10 cellular contexts compared by ENCODE assay signal in the genomic region with DNA sequence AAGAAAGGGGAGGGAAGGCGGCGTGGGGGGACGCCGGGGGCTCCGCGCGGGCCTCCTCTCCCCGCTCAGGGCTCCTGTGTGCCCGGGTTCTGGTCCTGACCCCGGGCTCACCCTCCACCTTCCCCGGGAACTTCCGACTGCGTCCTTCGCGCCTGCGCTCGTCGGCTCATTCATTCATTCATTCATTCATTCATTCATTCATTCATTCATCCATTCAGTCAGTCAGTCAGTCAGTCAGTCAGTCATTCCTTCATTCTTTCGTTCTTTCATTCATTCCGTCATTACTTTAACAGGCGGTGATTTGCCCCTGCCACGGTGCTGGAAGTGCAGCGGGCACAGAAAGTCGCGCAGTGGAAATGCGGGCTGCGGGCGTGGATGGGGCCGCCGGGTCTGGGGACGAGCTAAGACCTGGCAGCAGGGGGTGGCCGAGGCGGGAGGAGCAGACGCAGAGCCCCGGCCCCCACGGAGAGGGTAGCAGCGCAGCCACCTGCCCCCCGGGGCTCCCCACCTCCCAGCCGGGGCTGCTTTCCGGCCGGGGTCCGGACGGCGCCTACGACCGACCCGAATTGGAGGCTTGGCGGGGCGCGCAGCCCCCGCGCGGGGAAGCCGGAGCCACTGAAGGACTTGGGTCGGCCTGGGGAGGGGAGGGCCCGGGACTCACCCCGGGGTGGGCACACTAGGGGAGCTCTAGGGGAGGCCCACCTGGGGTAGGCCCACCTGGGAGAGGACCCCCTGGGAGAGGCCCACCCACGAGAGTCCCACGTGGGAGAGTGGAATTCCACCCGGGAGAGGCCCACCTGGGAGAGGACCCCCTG. TPM values are rescaled to one million over a fixed set of nuclear protein-coding genes. Genes with fewer than 3 reads are reported as not detected.
DNase-seq lines count a peak whose midpoint lies in the region; ATAC-seq, FAIRE-seq and TF ChIP-seq lines count a peak whose summit lies in the region.
"Had no signal": no experiment of that assay in that cellular context is flagged by ENCODE, and none has a peak within 500 bp of the region (broad histone marks: within the 10 kb centered on the region; RNA-seq: fewer than 3 reads in every experiment).

No MANE protein-coding gene starts in this region.

- TF ChIP-seq EP300 in A549 (IDR thresholded peaks at IDR 0.05), result no peak

- H2AFZ ChIP-seq in IMR-90 (replicated peaks; ENCODE audit: low read length, poor library complexity), result peak overlapping the region; percentile 77

- H3K23ac ChIP-seq in IMR-90 (ENCODE audit: low read depth, low read length), result no peak overlapping the region

- peak overlapping the region; percentile 96 for H3K4me2 ChIP-seq in A549
- peak overlapping the region; percentile 82 for H3K4me2 ChIP-seq in IMR-90 (ENCODE audit: low read depth, low read length)

- no TSS peak for BruUV-seq in IMR-90 (replicated peaks; lab: Mats Ljungman, UMichigan)

- POLR2A ChIA-PET in A549 (lab: Yijun Ruan, JAX), result no interaction called here
- POLR2A ChIA-PET in IMR-90 (lab: Charles Lee; ENCODE audit: unreplicated experiment), result no interaction called here
- POLR2A ChIA-PET in RWPE1 (lab: Yijun Ruan, JAX; ENCODE audit: low non-redundant PET), result no interaction called here

- H3K36me3 Mint-ChIP-seq in natural killer cell, result no peaks in the 10 kb centered on the region

- in situ Hi-C loops in IMR-90 (cut with MboI; ENCODE audit: low sequenced_read_pairs), result no loop called here

- no peak overlapping the region for H2BK15ac ChIP-seq in IMR-90 (ENCODE audit: low read depth, low read length)

- FAIRE-seq in A549 (lab: Jason Lieb, UNC), result no peak

- peak overlapping the region; percentile 84 for H3K4me3 Mint-ChIP-seq in natural killer cell

- H3K9me1 ChIP-seq in IMR-90 (ENCODE audit: insufficient read depth, low read length), result no peaks in the 10 kb centered on the region

- H3K4me1 Mint-ChIP-seq in natural killer cell, result peaks cover 5 to 6% of the 10 kb centered on the region in 2 donors

- no peaks in the 10 kb centered on the region for H3K9me3 ChIP-seq in A549
- no peaks in the 10 kb centered on the region for H3K9me3 ChIP-seq in IMR-90 (ENCODE audit: control insufficient read depth, insufficient read depth, low read length)
- no peaks in the 10 kb centered on the region for H3K9me3 ChIP-seq in esophagus (ENCODE audit: control insufficient read depth in 2 of 2, insufficient read depth in 1 of 2, low read depth in 1 of 2, low read length in 1 of 2)

- H3K27ac ChIP-seq in A549 (peak overlapping the region; percentile 78 to 87), IMR-90 (ENCODE audit: insufficient read depth, low read length) (no peak overlapping the region), esophagus (ENCODE audit: low read depth in 2 of 2, low read length in 1 of 2) (no peak overlapping the region), RWPE1 (no peak overlapping the region)

- no peaks in the 10 kb centered on the region for H3K9me3 Mint-ChIP-seq in natural killer cell

- no peak overlapping the region for H3K56ac ChIP-seq in IMR-90 (ENCODE audit: extremely low read depth, insufficient read depth, low read length)

- no peak for TF ChIP-seq RAD21 in A549 (conservative IDR thresholded peaks at IDR 0.05 in 1 of 2, IDR thresholded peaks at IDR 0.05 in 1 of 2)
- no peak for TF ChIP-seq RAD21 in IMR-90 (IDR thresholded peaks at IDR 0.05; ENCODE audit: low read length)

- no peaks in the 10 kb centered on the region for H3K4me1 ChIP-seq in A549
- peaks cover 3% of the 10 kb centered on the region; the same call in 1 of the 2 replicates for H3K4me1 ChIP-seq in IMR-90 (ENCODE audit: control insufficient read depth, insufficient read depth, low read length)
- H3K4me1 ChIP-seq in esophagus (ENCODE audit: control insufficient read depth in 2 of 2, insufficient read depth in 2 of 2, low read length in 1 of 2), result no peaks in the 10 kb centered on the region

- H2AK9ac ChIP-seq in IMR-90 (replicated peaks; ENCODE audit: low read depth, low read length, poor library complexity), result no peak overlapping the region

- no peak overlapping the region for H4K5ac ChIP-seq in IMR-90 (ENCODE audit: low read depth, low read length)

- no peaks in the 10 kb centered on the region for H3K79me1 ChIP-seq in IMR-90 (ENCODE audit: low read depth in 1 of 2, low read length in 2 of 2)

- no peaks in the 10 kb centered on the region for H4K20me1 ChIP-seq in IMR-90 (ENCODE audit: insufficient read depth, low read length)

- H3K9ac ChIP-seq in IMR-90 (ENCODE audit: low read depth, low read length), result peak overlapping the region; percentile 7; the same call in 1 of the 2 replicates

- H3K36me3 ChIP-seq in IMR-90 (ENCODE audit: control insufficient read depth, insufficient read depth, low read length) (no peaks in the 10 kb centered on the region), esophagus (ENCODE audit: control insufficient read depth in 2 of 2, insufficient read depth in 2 of 2, low read length in 1 of 2) (no peaks in the 10 kb centered on the region)

- H3K27me3 ChIP-seq in IMR-90 (ENCODE audit: control insufficient read depth, insufficient read depth, low read length), result peaks cover 2% of the 10 kb centered on the region
- peaks cover 0 to 3% of the 10 kb centered on the region in 2 donors for H3K27me3 ChIP-seq in esophagus (ENCODE audit: control insufficient read depth in 1 of 2, insufficient read depth in 2 of 2, low read length in 2 of 2)

- TF ChIP-seq POLR2A in A549 (IDR thresholded peaks at IDR 0.05; ENCODE audit: low read length) (no peak), IMR-90 (IDR thresholded peaks at IDR 0.05; ENCODE audit: low read depth, low read length) (no peak)

- H4K8ac ChIP-seq in IMR-90 (ENCODE audit: low read depth in 2 of 2, low read length in 2 of 2), result peak overlapping the region; percentile 26 to 70; a peak in 3 of 4 replicates

- H3K27me3 Mint-ChIP-seq in natural killer cell (ENCODE audit: low read depth in 2 of 2), result peaks cover 50 to 60% of the 10 kb centered on the region in 2 donors

- H3K4me3 ChIP-seq in A549 (peak overlapping the region; percentile 64), IMR-90 (ENCODE audit: insufficient read depth, low read depth, low read length) (peak overlapping the region; percentile 48), esophagus (ENCODE audit: low read depth in 1 of 2, low read length in 2 of 2) (peak overlapping the region; percentile 23 to 37)

- TF ChIP-seq CTCF in A549 (IDR thresholded peaks at IDR 0.05) (no peak), IMR-90 (conservative IDR thresholded peaks at IDR 0.05; ENCODE audit: low read depth, low read length) (no peak), natural killer cell (IDR thresholded peaks at IDR 0.05) (no peak), RWPE1 (conservative IDR thresholded peaks at IDR 0.05; ENCODE audit: low read depth) (no peak)

- peak; percentile 31 to 68 for DNase-seq in A549 (ENCODE audit: low read depth in 1 of 2, low spot score in 1 of 2)
- DNase-seq in IMR-90, result no peak
- DNase-seq in natural killer cell, result peak; percentile 12
- DNase-seq in RWPE1 (ENCODE audit: low spot score), result no peak
- DNase-seq in stimulated activated CD4-positive, alpha-beta T cell treated with anti-CD3 and anti-CD28 coated beads, Interleukin-4, amount 100 ng/mL, for 1 hour, result no peak
- DNase-seq in NCI-H2107 treated with DMSO at 0.1 percent for 48 hours (lab: John Stamatoyannopoulos, UW; ENCODE audit: unreplicated experiment), result no peak
- DNase-seq: activated CD4-positive, CD25-positive, alpha-beta regulatory T cell treated with anti-CD3 and anti-CD28 coated beads, Interleukin-2, amount 50 U/mL, for 72 hours had no signal

- H3K18ac ChIP-seq in IMR-90 (ENCODE audit: low read depth, low read length), result no peak overlapping the region

- dilution Hi-C loops in IMR-90 (cut with HindIII; ENCODE audit: low sequenced_read_pairs, unreplicated experiment), result no loop called here

- H2AK5ac ChIP-seq in IMR-90 (ENCODE audit: low read depth, low read length), result no peak overlapping the region

- no peak overlapping the region for H2BK20ac ChIP-seq in IMR-90 (ENCODE audit: low read depth, low read length)

- 44% methylated on average over 52 of the region's 60 CpGs for WGBS in A549 (ENCODE audit: missing lambda C conversion rate)
- 11% methylated on average over 23 of the region's 60 CpGs; no CpG with 5 or more reads in 1 of the 2 experiments for WGBS in IMR-90 (ENCODE audit: extremely low coverage in 2 of 2, insufficient read length in 1 of 2), 2 experiments
- 12 to 19% methylated on average over 42 to 60 of the region's 60 CpGs for WGBS in esophagus, 2 donors

- H2BK120ac ChIP-seq in IMR-90 (ENCODE audit: low read depth, low read length), result no peak overlapping the region

- no peak overlapping the region for H4K91ac ChIP-seq in IMR-90 (ENCODE audit: insufficient read depth, low read depth, low read length)

- intact Hi-C loops in IMR-90 (cut with micrococcal nuclease) (loop anchor here (5.0 kb wide), 1 partner anchor 291 kb away; no protein-coding TSS in a partner anchor), natural killer cell (cut with micrococcal nuclease) (no loop called here)

- H2BK5ac ChIP-seq in IMR-90 (ENCODE audit: low read depth, low read length, poor library complexity, severe bottlenecking), result no peak overlapping the region

- CTCF ChIA-PET in A549 (lab: Yijun Ruan, JAX) (interaction anchor here (1.1 to 3.4 kb wide), 4 partner anchors 109 to 288 kb away, joined by 3 to 28 read pairs (median 3); no protein-coding TSS in a partner anchor), IMR-90 (lab: Yijun Ruan, JAX) (no interaction called here), RWPE1 (lab: Yijun Ruan, JAX) (interaction anchor here (0.6 to 0.8 kb wide), 2 partner anchors 79 to 540 kb away, joined by 3 to 4 read pairs; no protein-coding TSS in a partner anchor)

- H3K14ac ChIP-seq in IMR-90 (replicated peaks; ENCODE audit: low read depth, low read length), result no peak overlapping the region

- peak overlapping the region in 1 of 2 donors; percentile 69 for H3K27ac Mint-ChIP-seq in natural killer cell

- H3K4ac ChIP-seq in IMR-90 (ENCODE audit: low read depth, low read length), result no peak overlapping the region

- ATAC-seq in A549 (peak; percentile 19 to 58; a peak in 4 of 6 replicates), IMR-90 (ENCODE audit: low read depth) (peak; percentile 60), natural killer cell (peak in 2 of 3 donors; percentile 43 to 58), HG03095 (IDR thresholded peaks at IDR 0.05; ENCODE audit: unreplicated experiment) (no peak)

TF ChIP-seq in A549, 52 proteins besides CTCF, POLR2A, EP300 and RAD21 (continues in another document):
- no peak for TF ChIP-seq MYC (IDR thresholded peaks at IDR 0.05; ENCODE audit: borderline replicate concordance, low read length)

RNA-seq across cellular contexts. Expression of a gene that starts 0.6 kb away (rescaled TPM):
- polyA plus RNA-seq in A549 (2011; rRNA removed) (0.42 and 0.88 TPM in 2 replicates), A549 (2017; fragmentation: RNase III; extraction: RNeasy Plus Mini Kit Qiagen cat#74134 plus additional on column Dnase treatment) (1.5 to 1.8 TPM (median 1.6 TPM) in 3 replicates), IMR-90 (2012; rRNA removed) (1.6 and 1.8 TPM in 2 replicates), esophagus (under 1 TPM; 0.40 to 0.73 TPM)
- polyA plus RNA-seq in A549 (2012; cell fraction: cytosol; rRNA removed), result 1.1 TPM in 2 replicates
- 0.50 and 0.60 TPM in 2 replicates for polyA plus RNA-seq in A549 (2012; cell fraction: nucleus; rRNA removed)
- polyA minus RNA-seq in A549 (2011; rRNA and poly(A)+ RNA removed), result 0.39 and 0.79 TPM in 2 replicates
- total RNA-seq in IMR-90 (2012; rRNA removed) (1.3 and 1.7 TPM in 2 replicates), natural killer cell (under 1 TPM in 1 of 3 donors, not detected in 2; 0.35 TPM)
- polyA plus RNA-seq in IMR-90 (2012; cell fraction: cytosol; rRNA removed), result 1.0 and 1.3 TPM in 2 replicates
- polyA plus RNA-seq in IMR-90 (2012; cell fraction: nucleus; rRNA removed; ENCODE audit: low replicate concordance), result 1.0 and 1.8 TPM in 2 replicates
- total RNA-seq: mesenteric fat pad had no signal

Comparison
In these comparisons a context has a peak if more than half of its experiments do, and no peak if none do; other contexts are left out.
1. DNase-seq: peak in A549 (2 of 2) and natural killer cell (single experiment); none in IMR-90 (single experiment), RWPE1 (single experiment), stimulated activated CD4-positive, alpha-beta T cell treated with anti-CD3 and anti-CD28 coated beads, Interleukin-4, amount 100 ng/mL, for 1 hour (single experiment) and NCI-H2107 treated with DMSO at 0.1 percent for 48 hours (single experiment).
2. H3K27ac ChIP-seq: peak in A549 (2 of 2); none in IMR-90 (single experiment), esophagus (0 of 2) and RWPE1 (single experiment).
3. Peak in every context shown above with its lines, with median percentiles within 50 percentile points of each other: H3K4me3 ChIP-seq.